Comparison of ENCODE assay signal across 19 cellular contexts in genomic region chr7:30897770-30898169, GRCh38. TPM values are rescaled to one million over a fixed set of nuclear protein-coding genes. Genes with fewer than 3 reads are reported as not detected.
DNase-seq lines count a peak whose midpoint lies in the region; ATAC-seq, FAIRE-seq and TF ChIP-seq lines count a peak whose summit lies in the region.
"Had no signal": no experiment of that assay in that cellular context is flagged by ENCODE, and none has a peak within 500 bp of the region (broad histone marks: within the 10 kb centered on the region; RNA-seq: fewer than 3 reads in every experiment).

No MANE protein-coding gene starts in this region.

- intact Hi-C loops in PC-9 (cut with micrococcal nuclease; ENCODE audit: unreplicated experiment) (no loop called here), lower lobe of right lung (cut with DNase I) (no loop called here), stomach (cut with DNase I; ENCODE audit: low total_unique reads) (no loop called here)

- TF ChIP-seq CTCF in A549 (IDR thresholded peaks at IDR 0.05) (no peak), PC-9 (conservative IDR thresholded peaks at IDR 0.05) (no peak), lower lobe of right lung (IDR thresholded peaks at IDR 0.05) (no peak), stomach (IDR thresholded peaks at IDR 0.05) (no peak), GM13977 (IDR thresholded peaks at IDR 0.05; ENCODE audit: extremely low read depth, insufficient read depth, missing control alignments) (no peak)

- no peaks in the 10 kb centered on the region for H3K36me3 ChIP-seq in PC-9 (ENCODE audit: low read depth)
- H3K36me3 ChIP-seq in lower lobe of right lung, result no peaks in the 10 kb centered on the region
- no peaks in the 10 kb centered on the region for H3K36me3 ChIP-seq in stomach
- H3K36me3 ChIP-seq: SJSA1 had no signal

- no peaks in the 10 kb centered on the region for H3K9me2 ChIP-seq in PC-9 (ENCODE audit: insufficient read depth)

- no peaks in the 10 kb centered on the region for H3K79me2 ChIP-seq in PC-9 (ENCODE audit: low read depth)

- no peaks in the 10 kb centered on the region for H3F3A ChIP-seq in PC-9 (ENCODE audit: insufficient read depth, low read depth)

- no peak overlapping the region for H3K27ac ChIP-seq in A549
- H3K27ac ChIP-seq in PC-9, result no peak overlapping the region
- peak overlapping the region; percentile 77 for H3K27ac ChIP-seq in lower lobe of right lung
- peak overlapping the region in 3 of 5 donors; percentile 18 to 53 (median 39) for H3K27ac ChIP-seq in stomach
- H3K27ac ChIP-seq: GM23248, HL-60, SJSA1 had no signal

- DNase-seq in A549 (ENCODE audit: low read depth in 1 of 2, low spot score in 1 of 2) (no peak), PC-9 (no peak), lower lobe of right lung (no peak), stomach (no peak), GM19240 (ENCODE audit: insufficient read length, low spot score) (no peak), GM13977 (ENCODE audit: low spot score) (no peak), NCI-H526 treated with DMSO at 0.1 percent for 48 hours (lab: John Stamatoyannopoulos, UW) (no peak), GM03348 (ENCODE audit: low spot score) (no peak)
- DNase-seq: CD4-positive, alpha-beta T cell; GM23248; KG1; NCI-H1048; NCI-H2081 treated with DMSO at 0.1 percent for 48 hours; NCI-H2227 treated with DMSO at 0.1 percent for 48 hours; NCI-H524 treated with DMSO at 0.1 percent for 48 hours; NK-92 treated with Interleukin-12 subunit alpha and Interleukin-12 subunit beta, amount 100 ng/mL, for 24 hours had no signal

- H3K4me3 ChIP-seq in A549 (no peak overlapping the region), PC-9 (no peak overlapping the region), lower lobe of right lung (no peak overlapping the region), stomach (no peak overlapping the region)
- H3K4me3 ChIP-seq: GM23248, SJSA1 had no signal

- 64% methylated on average over 2 of the region's 2 CpGs for WGBS in A549 (ENCODE audit: missing lambda C conversion rate)
- WGBS in stomach, 5 donors, result 43 to 92% (median 82%) methylated on average over 2 of the region's 2 CpGs

- no peak for TF ChIP-seq POLR2A in A549 (IDR thresholded peaks at IDR 0.05; ENCODE audit: low read length)
- TF ChIP-seq POLR2A in stomach (IDR thresholded peaks at IDR 0.05), result no peak

- no peak overlapping the region for H2AFZ ChIP-seq in PC-9
- H2AFZ ChIP-seq: GM23248 had no signal

- FAIRE-seq in A549 (lab: Jason Lieb, UNC), result no peak

- in situ Hi-C loops in GM13977 (cut with MboI; ENCODE audit: low pct_unique_long_range_greater_than_20kb, low sequenced_read_pairs, unreplicated experiment), result no loop called here

- ATAC-seq in A549 (no peak), lower lobe of right lung (no peak)
- ATAC-seq: HCT116 had no signal

- CTCF ChIA-PET in A549 (lab: Yijun Ruan, JAX) (interaction anchor here (0.6 to 1.1 kb wide), 3 partner anchors 11 to 131 kb away, joined by 3 to 4 read pairs (median 3); no protein-coding TSS in a partner anchor), PC-9 (lab: Charles Lee) (interaction anchor here (0.7 kb wide), 2 partner anchors 10 to 36 kb away, joined by 11 to 14 read pairs; no protein-coding TSS in a partner anchor)

- no peaks in the 10 kb centered on the region for H3K27me3 ChIP-seq in PC-9 (ENCODE audit: insufficient read depth, low read depth)
- no peaks in the 10 kb centered on the region for H3K27me3 ChIP-seq in lower lobe of right lung (ENCODE audit: low read depth)
- H3K27me3 ChIP-seq in stomach, result no peaks in the 10 kb centered on the region
- H3K27me3 ChIP-seq: SJSA1 had no signal

- POLR2A ChIA-PET in A549 (lab: Yijun Ruan, JAX), result no interaction called here
- POLR2A ChIA-PET in PC-9 (lab: Charles Lee; ENCODE audit: unreplicated experiment), result no interaction called here

- H3K9me3 ChIP-seq in A549 (no peaks in the 10 kb centered on the region), PC-9 (ENCODE audit: insufficient read depth, low read depth) (no peaks in the 10 kb centered on the region), lower lobe of right lung (no peaks in the 10 kb centered on the region), stomach (no peaks in the 10 kb centered on the region)
- H3K9me3 ChIP-seq: SJSA1 had no signal

- no peak for TF ChIP-seq EP300 in A549 (IDR thresholded peaks at IDR 0.05)
- TF ChIP-seq EP300 in stomach (IDR thresholded peaks at IDR 0.05), result no peak

- H3K4me1 ChIP-seq in A549 (peaks cover 8% of the 10 kb centered on the region; the same call in 1 of the 3 replicates), PC-9 (replicated peaks; ENCODE audit: insufficient read depth) (peaks cover 18% of the 10 kb centered on the region), lower lobe of right lung (peaks cover 77% of the 10 kb centered on the region), stomach (peaks cover 18 to 68% (median 38%) of the 10 kb centered on the region in 4 donors)

- no peaks in the 10 kb centered on the region for H4K20me1 ChIP-seq in PC-9 (ENCODE audit: insufficient read depth)

- no TSS peak for BruUV-seq in PC-9 (replicated peaks; lab: Mats Ljungman, UMichigan)

- no peak for TF ChIP-seq RAD21 in A549 (conservative IDR thresholded peaks at IDR 0.05 in 1 of 2, IDR thresholded peaks at IDR 0.05 in 1 of 2)

- peak overlapping the region; percentile 28 for H3K4me2 ChIP-seq in A549
- H3K4me2 ChIP-seq in PC-9, result peak overlapping the region; percentile 39

TF ChIP-seq in A549, 52 proteins besides CTCF, POLR2A, EP300 and RAD21:
- TF ChIP-seq CBX8 (IDR thresholded peaks at IDR 0.05) (no peak), HOXB5 (CRISPR knock-in tag; IDR thresholded peaks at IDR 0.05) (no peak), RCOR1 (IDR thresholded peaks at IDR 0.05; ENCODE audit: low read depth, low read length) (no peak), FOXS1 (CRISPR knock-in tag; IDR thresholded peaks at IDR 0.05) (no peak), CHD2 (IDR thresholded peaks at IDR 0.05; ENCODE audit: low read length, partially characterized antibody) (no peak), NR3C1 (IDR thresholded peaks at IDR 0.05) (no peak), NFE2L2 (conservative IDR thresholded peaks at IDR 0.05; ENCODE audit: low read length) (no peak), CEBPB (IDR thresholded peaks at IDR 0.05) (no peak), EHF (CRISPR knock-in tag; IDR thresholded peaks at IDR 0.05) (no peak), SMC3 (IDR thresholded peaks at IDR 0.05) (no peak), PBX3 (IDR thresholded peaks at IDR 0.05) (no peak), CHD4 (IDR thresholded peaks at IDR 0.05; ENCODE audit: borderline replicate concordance) (no peak), NPAS2 (CRISPR knock-in tag; IDR thresholded peaks at IDR 0.05; ENCODE audit: borderline replicate concordance) (no peak)
- TF ChIP-seq, protein P1, sequence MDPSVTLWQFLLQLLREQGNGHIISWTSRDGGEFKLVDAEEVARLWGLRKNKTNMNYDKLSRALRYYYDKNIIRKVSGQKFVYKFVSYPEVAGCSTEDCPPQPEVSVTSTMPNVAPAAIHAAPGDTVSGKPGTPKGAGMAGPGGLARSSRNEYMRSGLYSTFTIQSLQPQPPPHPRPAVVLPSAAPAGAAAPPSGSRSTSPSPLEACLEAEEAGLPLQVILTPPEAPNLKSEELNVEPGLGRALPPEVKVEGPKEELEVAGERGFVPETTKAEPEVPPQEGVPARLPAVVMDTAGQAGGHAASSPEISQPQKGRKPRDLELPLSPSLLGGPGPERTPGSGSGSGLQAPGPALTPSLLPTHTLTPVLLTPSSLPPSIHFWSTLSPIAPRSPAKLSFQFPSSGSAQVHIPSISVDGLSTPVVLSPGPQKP (IDR thresholded peaks at IDR 0.05; ENCODE audit: low read depth, low read length), result no peak
TF ChIP-seq in A549: peak in this region for 0.

RNA-seq across cellular contexts. Expression of gene AQP1, which starts 13.9 kb away (rescaled TPM):
- polyA plus RNA-seq in A549 (2011; rRNA removed) (0.53 and 0.58 TPM in 2 replicates), A549 (2017; fragmentation: RNase III; extraction: RNeasy Plus Mini Kit Qiagen cat#74134 plus additional on column Dnase treatment) (0.49 to 0.55 TPM (median 0.50 TPM) in 3 replicates), stomach (10 to 100 TPM in 1 of 3 donors, 1 to 10 TPM in 2; 3.8 to 83.6 (median 8.7) TPM)
- 0.19 TPM in 2 replicates for polyA plus RNA-seq in A549 (2012; cell fraction: cytosol; rRNA removed)
- polyA plus RNA-seq in A549 (2012; cell fraction: nucleus; rRNA removed), result 2.9 and 3.0 TPM in 2 replicates
- polyA minus RNA-seq in A549 (2011; rRNA and poly(A)+ RNA removed), result 0.21 and 0.49 TPM in 2 replicates
- total RNA-seq in PC-9 (2021) (4.0 and 4.8 TPM in 2 replicates), lower lobe of right lung (826 TPM), stomach (100 to 1,000 TPM in 1 of 5 donors, 10 to 100 TPM in 4; 38.2 to 158 (median 64.6) TPM)

Comparison
In these comparisons a context has a peak if more than half of its experiments do, and no peak if none do; other contexts are left out.
1. H3K27ac ChIP-seq: peak in lower lobe of right lung (single experiment) and stomach (3 of 5); none in A549 (0 of 2) and PC-9 (single experiment).